10 cellular contexts compared by ENCODE assay signal in genomic region chr7:108097703-108098102, GRCh38. TPM values are rescaled to one million over a fixed set of nuclear protein-coding genes. Genes with fewer than 3 reads are reported as not detected.
DNase-seq lines count a peak whose midpoint lies in the region; ATAC-seq, FAIRE-seq and TF ChIP-seq lines count a peak whose summit lies in the region.
"Had no signal": no experiment of that assay in that cellular context is flagged by ENCODE, and none has a peak within 500 bp of the region (broad histone marks: within the 10 kb centered on the region; RNA-seq: fewer than 3 reads in every experiment).

No MANE protein-coding gene starts in this region.

- no TSS peak for BruUV-seq in HepG2 (replicated peaks; lab: Mats Ljungman, UMichigan)

- no peaks in the 10 kb centered on the region for H3K79me2 ChIP-seq in HepG2 (ENCODE audit: insufficient read depth, low read length)

- no peak overlapping the region for H3K27ac Mint-ChIP-seq in HFFc6

- FAIRE-seq in HepG2 (lab: Jason Lieb, UNC) = no peak

- no peaks in the 10 kb centered on the region; the same call in 1 of the 2 replicates for H3K27me3 Mint-ChIP-seq in HFFc6 (ENCODE audit: insufficient read depth)

- no peaks in the 10 kb centered on the region for H3K36me3 Mint-ChIP-seq in HFFc6 (ENCODE audit: low read depth)

- peak; percentile 27 for TF ChIP-seq CTCF in AG10803 (conservative IDR thresholded peaks at IDR 0.05; ENCODE audit: low read length)
- peak; percentile 75 for TF ChIP-seq CTCF in HFFc6 (IDR thresholded peaks at IDR 0.05)
- peak; percentile 12; the same call in 1 of the 2 replicates for TF ChIP-seq CTCF in WI38 (IDR thresholded peaks at IDR 0.05; ENCODE audit: low read depth, low read length)
- peak; percentile 65 for TF ChIP-seq CTCF in HepG2 (CRISPR knock-in tag; IDR thresholded peaks at IDR 0.05)
- no peak for TF ChIP-seq CTCF in ovary (IDR thresholded peaks at IDR 0.05)
- TF ChIP-seq CTCF in gastrocnemius medialis (IDR thresholded peaks at IDR 0.05 in 4 of 5, conservative IDR thresholded peaks at IDR 0.05 in 1 of 5) = peak in 1 of 5 experiments; percentile 27

- POLR2A ChIA-PET in HepG2 (lab: Yijun Ruan, JAX) = no interaction called here

- H3K9me3 ChIP-seq in HepG2 (ENCODE audit: low read length) (no peaks in the 10 kb centered on the region), ovary (no peaks in the 10 kb centered on the region), gastrocnemius medialis (no peaks in the 10 kb centered on the region)

- H4K20me1 ChIP-seq in HepG2 (ENCODE audit: insufficient read depth, low read length) = no peaks in the 10 kb centered on the region

- DNase-seq in AG10803 (ENCODE audit: low read depth) = no peak
- no peak for DNase-seq in HFFc6
- peak; percentile 20 for DNase-seq in HepG2 (ENCODE audit: low spot score)
- no peak for DNase-seq in retina
- no peak for DNase-seq in T1000 (lab: John Stamatoyannopoulos, UW)
- no peak for DNase-seq in ovary
- no peak for DNase-seq in gastrocnemius medialis
- DNase-seq: DMS79 treated with DMSO at 0.1 percent for 48 hours, SHP77 treated with DMSO at 0.1 percent for 48 hours had no signal

- no peak overlapping the region for H3K4me3 ChIP-seq in AG10803 (ENCODE audit: low read length)
- H3K4me3 ChIP-seq in WI38 (ENCODE audit: low read depth, low read length) = no peak overlapping the region
- no peak overlapping the region for H3K4me3 ChIP-seq in HepG2 (replicated peaks in 1 of 3; ENCODE audit: insufficient read depth in 1 of 3, low read depth in 2 of 3, low read length in 3 of 3)
- H3K4me3 ChIP-seq in ovary = no peak overlapping the region
- H3K4me3 ChIP-seq in gastrocnemius medialis = no peak overlapping the region

- TF ChIP-seq POLR2A in HepG2 (IDR thresholded peaks at IDR 0.05; ENCODE audit: insufficient read depth in 1 of 2, low read depth in 2 of 2, low read length in 2 of 2) (no peak), ovary (IDR thresholded peaks at IDR 0.05) (no peak), gastrocnemius medialis (IDR thresholded peaks at IDR 0.05) (no peak)

- no peak overlapping the region for H3K9ac ChIP-seq in HepG2 (ENCODE audit: insufficient read depth, low read depth, low read length)

- H2AFZ ChIP-seq in HepG2 (ENCODE audit: low read length) = no peak overlapping the region

- H3K36me3 ChIP-seq in HepG2 (replicated peaks in 1 of 2; ENCODE audit: control insufficient read depth in 1 of 2, insufficient read depth in 2 of 2, low read length in 2 of 2) (no peaks in the 10 kb centered on the region), ovary (no peaks in the 10 kb centered on the region), gastrocnemius medialis (no peaks in the 10 kb centered on the region)

- WGBS in HepG2 (ENCODE audit: low lambda C conversion rate) = 47% methylated on average over 7 of the region's 7 CpGs
- 83 to 88% (median 83%) methylated on average over 7 of the region's 7 CpGs for whole genome bisulfite sequencing in ovary, 3 donors

- H3K4me1 ChIP-seq in HepG2 (ENCODE audit: insufficient read depth, low read length) (peaks cover 39% of the 10 kb centered on the region), ovary (ENCODE audit: insufficient read depth) (peaks cover 10% of the 10 kb centered on the region), gastrocnemius medialis (no peaks in the 10 kb centered on the region)

- H3K27me3 ChIP-seq in HepG2 (ENCODE audit: control insufficient read depth in 1 of 2, insufficient read depth in 2 of 2, low read length in 2 of 2) = no peaks in the 10 kb centered on the region; a peak in 1 of 5 replicates
- no peaks in the 10 kb centered on the region for H3K27me3 ChIP-seq in ovary
- no peaks in the 10 kb centered on the region for H3K27me3 ChIP-seq in gastrocnemius medialis

- TF ChIP-seq EP300 in HepG2 (IDR thresholded peaks at IDR 0.05; ENCODE audit: low read depth in 2 of 2, low read length in 2 of 2) (no peak), HepG2 (CRISPR knock-in tag; IDR thresholded peaks at IDR 0.05; ENCODE audit: borderline replicate concordance) (no peak), ovary (IDR thresholded peaks at IDR 0.05) (no peak)

- in situ Hi-C loops in HepG2 (cut with HindIII; ENCODE audit: extremely low pct_ligation_motif_present, low pct_unique_long_range_greater_than_20kb) = no loop called here
- in situ Hi-C loops in gastrocnemius medialis (cut with MboI; ENCODE audit: low sequenced_read_pairs in 4 of 4) = no loop called here

- peak; percentile 31; the same call in 1 of the 2 replicates for TF ChIP-seq RAD21 in HepG2 (CRISPR knock-in tag; IDR thresholded peaks at IDR 0.05)

- ATAC-seq in HepG2 = no peak
- no peak for ATAC-seq in gastrocnemius medialis

- H3K9me3 Mint-ChIP-seq in HFFc6 = no peaks in the 10 kb centered on the region

- H3K27ac ChIP-seq in HepG2 (ENCODE audit: extremely low read length, insufficient read depth, low read length) = no peak overlapping the region
- no peak overlapping the region for H3K27ac ChIP-seq in ovary
- no peak overlapping the region for H3K27ac ChIP-seq in gastrocnemius medialis

- H3K4me3 Mint-ChIP-seq in HFFc6 = no peak overlapping the region

- no peak overlapping the region for H3K4me2 ChIP-seq in HepG2 (ENCODE audit: low read depth, low read length)

- intact Hi-C loops in HepG2 (cut with micrococcal nuclease; ENCODE audit: unreplicated experiment) = loop anchor here (5.0 kb wide), 1 partner anchor 45 kb away; no protein-coding TSS in a partner anchor
- intact Hi-C loops in ovary (cut with DNase I) = no loop called here
- intact Hi-C loops in gastrocnemius medialis (cut with DNase I; ENCODE audit: low total_unique reads) = no loop called here

- H3K4me1 Mint-ChIP-seq in HFFc6 (ENCODE audit: low read depth) = peaks cover 58% of the 10 kb centered on the region

- CTCF ChIA-PET in HepG2 (lab: Yijun Ruan, JAX; ENCODE audit: low intra/inter-chr PET ratio, low total read pairs) = no interaction called here

TF ChIP-seq in HepG2, 621 proteins besides CTCF, POLR2A, EP300 and RAD21:
- TF ChIP-seq ZNF20 (CRISPR knock-in tag; IDR thresholded peaks at IDR 0.05) = no peak
- no peak for TF ChIP-seq ZFP37 (CRISPR knock-in tag; IDR thresholded peaks at IDR 0.05; ENCODE audit: borderline replicate concordance)
- TF ChIP-seq SMC3 (IDR thresholded peaks at IDR 0.05; ENCODE audit: low read length) = peak; percentile 61
- peak; percentile 69 for TF ChIP-seq STAG1 (CRISPR knock-in tag; IDR thresholded peaks at IDR 0.05)
- TF ChIP-seq SOX6 (IDR thresholded peaks at IDR 0.05) = no peak
- TF ChIP-seq SOX6 (CRISPR knock-in tag; IDR thresholded peaks at IDR 0.05) = 0 out of 2 replicates have a peak, but pooled peaks have one; percentile 34

RNA-seq across cellular contexts. Expression of gene LAMB4, which starts 32.5 kb away (rescaled TPM):
- under 1 TPM in 2 of 6 experiments, not detected in 4; 0.16 to 0.24 TPM for total RNA-seq in HFFc6 (2021; fragmentation: NEBNext Ultra II Directional; extraction: Animal tissue kit (Norgen Biotek cat#: 25700))
- not detected in 2 replicates for total RNA-seq in HepG2 (2016; rRNA removed; fragmentation: Illumina TruSeq; extraction: Trizol)
- not detected in 2 replicates for total RNA-seq in HepG2 (2016; cell fraction: cytosol; rRNA removed; fragmentation: Illumina TruSeq; extraction: Trizol; ENCODE audit: low read depth)
- total RNA-seq in HepG2 (2016; cell fraction: insoluble cytoplasmic fraction; rRNA removed; fragmentation: Illumina TruSeq; extraction: Trizol) = not detected in 2 replicates
- not detected in 2 replicates for total RNA-seq in HepG2 (2016; cell fraction: membrane; rRNA removed; fragmentation: Illumina TruSeq; extraction: Trizol)
- not detected in 2 replicates for total RNA-seq in HepG2 (2016; cell fraction: nucleus; rRNA removed; fragmentation: Illumina TruSeq; extraction: Trizol)
- polyA plus RNA-seq in HepG2 (2011; rRNA removed) = 0.05 TPM in 1 of 2 replicates, not detected in the other
- 0.11 and 0.12 TPM in 2 replicates for polyA plus RNA-seq in HepG2 (2011; cell fraction: cytosol; rRNA removed)
- polyA plus RNA-seq in HepG2 (2011; cell fraction: nucleus; rRNA removed) = not detected in 2 replicates
- 0.05 TPM in 1 of 2 replicates, not detected in the other for polyA plus RNA-seq in HepG2 (2012)
- not detected in 2 replicates for polyA plus RNA-seq in HepG2 (2016; cell fraction: cytosol; fragmentation: Illumina TruSeq; extraction: Trizol; ENCODE audit: low read depth)
- not detected in 2 replicates for polyA plus RNA-seq in HepG2 (2016; cell fraction: insoluble cytoplasmic fraction; fragmentation: Illumina TruSeq; extraction: Trizol; ENCODE audit: low read depth)
- not detected in 2 replicates for polyA plus RNA-seq in HepG2 (2016; cell fraction: membrane; fragmentation: Illumina TruSeq; extraction: Trizol; ENCODE audit: low read depth)
- polyA plus RNA-seq in HepG2 (2016; cell fraction: nucleus; fragmentation: Illumina TruSeq; extraction: Trizol; ENCODE audit: insufficient read depth, low read depth) = not detected in 2 replicates
- polyA minus RNA-seq in HepG2 (2011; rRNA and poly(A)+ RNA removed; ENCODE audit: low replicate concordance) = not detected in 2 replicates
- not detected in 2 replicates for polyA minus RNA-seq in HepG2 (2011; cell fraction: cytosol; rRNA and poly(A)+ RNA removed)
- not detected in 2 replicates for polyA minus RNA-seq in HepG2 (2011; cell fraction: nucleus; rRNA and poly(A)+ RNA removed)
- total RNA-seq in ovary = not detected
- polyA plus RNA-seq in ovary = under 1 TPM; 0.10 to 0.17 TPM
- total RNA-seq in gastrocnemius medialis = under 1 TPM in 2 of 4 donors, not detected in 2; 0.04 to 0.33 TPM

Comparison
In these comparisons a context has a peak if more than half of its experiments do, and no peak if none do; other contexts are left out.
1. CTCF ChIP-seq: peak in AG10803 (single experiment), HFFc6 (single experiment), WI38 (single experiment) and HepG2 (single experiment); none in ovary (0 of 3).